Comparison of ENCODE assay signal across 14 cellular contexts in genomic region chr9:133823189-133824105, GRCh38.
DNase-seq lines count a peak whose midpoint lies in the region; ATAC-seq and TF ChIP-seq lines count a peak whose summit lies in the region.
"Had no signal": no experiment of that assay in that cellular context is flagged by ENCODE, and none has a peak within 500 bp of the region (broad histone marks: within the 10 kb centered on the region; RNA-seq: fewer than 3 reads in every experiment).

No MANE protein-coding gene starts in this region.

- H3K4me1 Mint-ChIP-seq in brain: peaks cover 73% of the 10 kb centered on the region

- no peaks in the 10 kb centered on the region for H3K9me3 ChIP-seq in spleen
- H3K9me3 ChIP-seq: transverse colon had no signal

- ATAC-seq in HG02678 (IDR thresholded peaks at IDR 0.05; ENCODE audit: unreplicated experiment) (peak; percentile 38), GM18519 (IDR thresholded peaks at IDR 0.05; ENCODE audit: low FRiP score, unreplicated experiment) (no peak), GM21367 (IDR thresholded peaks at IDR 0.05; ENCODE audit: unreplicated experiment) (no peak)
- ATAC-seq: activated CD8-positive, alpha-beta T cell treated with anti-CD3 and anti-CD28 coated beads, Interleukin-2, amount 10 ng/mL, durations not matched to agents 7 days and 5 days; naive thymus-derived CD8-positive, alpha-beta T cell had no signal

- peak overlapping the region; percentile 41 to 95 (median 76) for H3K27ac Mint-ChIP-seq in brain
- H3K27ac Mint-ChIP-seq: activated CD8-positive, alpha-beta T cell treated with anti-CD3 and anti-CD28 coated beads, Interleukin-2, amount 10 ng/mL, durations not matched to agents 7 days and 5 days had no signal

- DNase-seq in NCI-H748 (lab: John Stamatoyannopoulos, UW; ENCODE audit: unreplicated experiment): peak; percentile 21
- no peak for DNase-seq in NCI-H748 treated with DMSO at 0.1 percent for 48 hours (lab: John Stamatoyannopoulos, UW)
- DNase-seq in spleen: no peak
- no peak for DNase-seq in NCI-H446 treated with DMSO at 0.1 percent for 48 hours (lab: John Stamatoyannopoulos, UW)
- DNase-seq: activated CD8-positive, alpha-beta T cell treated with anti-CD3 and anti-CD28 coated beads, Interleukin-2, amount 10 ng/mL, durations not matched to agents 7 days and 5 days; activated gamma-delta T cell treated with Interleukin-2 at 50 U/mL for 16 hours; naive thymus-derived CD8-positive, alpha-beta T cell; NCI-H2081 treated with DMSO at 0.1 percent for 48 hours; T1000; transverse colon had no signal

- no peaks in the 10 kb centered on the region for H3K9me3 Mint-ChIP-seq in brain
- H3K9me3 Mint-ChIP-seq: naive thymus-derived CD8-positive, alpha-beta T cell had no signal

- H3K36me3 Mint-ChIP-seq in brain: peaks cover 11% of the 10 kb centered on the region
- H3K36me3 Mint-ChIP-seq: naive thymus-derived CD8-positive, alpha-beta T cell had no signal

- intact Hi-C loops in spleen (cut with DNase I; ENCODE audit: low total_unique reads): no loop called here

- no peak for TF ChIP-seq POLR2A in spleen (IDR thresholded peaks at IDR 0.05)

- H3K4me3 ChIP-seq in spleen: peak overlapping the region in 1 of 8 donors; percentile 5
- H3K4me3 ChIP-seq: transverse colon had no signal

- no peaks in the 10 kb centered on the region for H3K27me3 ChIP-seq in spleen (replicated peaks in 1 of 7)
- H3K27me3 ChIP-seq: transverse colon had no signal

- WGBS in spleen, 5 donors: 60 to 69% (median 66%) methylated on average over 26 to 29 of the region's 29 CpGs

- H3K4me1 ChIP-seq in spleen: peaks cover 0 to 62% (median 41%) of the 10 kb centered on the region in 6 donors

- no peak for TF ChIP-seq CTCF in brain (conservative IDR thresholded peaks at IDR 0.05)
- TF ChIP-seq CTCF in spleen (IDR thresholded peaks at IDR 0.05 in 8 of 11, conservative IDR thresholded peaks at IDR 0.05 in 3 of 11): no peak

- H3K27me3 Mint-ChIP-seq in brain: no peaks in the 10 kb centered on the region
- H3K27me3 Mint-ChIP-seq: naive thymus-derived CD8-positive, alpha-beta T cell had no signal

- H3K36me3 ChIP-seq in spleen: peaks cover 0 to 6% (median 0%) of the 10 kb centered on the region in 6 donors
- H3K36me3 ChIP-seq: transverse colon had no signal

- H3K27ac ChIP-seq in spleen: peak overlapping the region; percentile 19 to 79 (median 58)
- H3K27ac ChIP-seq: transverse colon had no signal

- peak overlapping the region in 3 of 5 experiments; percentile 19 to 37 (median 21) for H3K4me3 Mint-ChIP-seq in brain
- H3K4me3 Mint-ChIP-seq: activated CD8-positive, alpha-beta T cell treated with anti-CD3 and anti-CD28 coated beads, Interleukin-2, amount 10 ng/mL, durations not matched to agents 7 days and 5 days; naive thymus-derived CD8-positive, alpha-beta T cell had no signal
